ENCODE assay signal across 8 cellular contexts in genomic region chr11:1307998-1308744, GRCh38. TPM values are rescaled to one million over a fixed set of nuclear protein-coding genes. Genes with fewer than 3 reads are reported as not detected.
DNase-seq lines count a peak whose midpoint lies in the region; ATAC-seq, FAIRE-seq and TF ChIP-seq lines count a peak whose summit lies in the region.

No MANE protein-coding gene starts in this region.

- CTCF ChIA-PET in HepG2 (lab: Yijun Ruan, JAX; ENCODE audit: low intra/inter-chr PET ratio, low total read pairs) = no interaction called here

- H2AFZ ChIP-seq in HepG2 (ENCODE audit: low read length) = no peak overlapping the region

- ATAC-seq in left cardiac atrium (no peak), HepG2 (no peak), upper lobe of right lung (no peak)

- H3K4me3 ChIP-seq in cardiac muscle cell (peak overlapping the region; percentile 77), ascending aorta (peak overlapping the region; percentile 98 to 99), HepG2 (replicated peaks in 1 of 3; ENCODE audit: insufficient read depth in 1 of 3, low read depth in 2 of 3, low read length in 3 of 3) (peak overlapping the region; percentile 42 to 94 (median 81); a peak in 5 of 6 replicates), upper lobe of right lung (peak overlapping the region; percentile 89)

- 86% methylated on average over 19 of the region's 21 CpGs for WGBS in HepG2 (ENCODE audit: low lambda C conversion rate)

- POLR2A ChIA-PET in HepG2 (lab: Yijun Ruan, JAX) = no interaction called here

- no peak for TF ChIP-seq EP300 in HepG2 (IDR thresholded peaks at IDR 0.05; ENCODE audit: low read depth in 2 of 2, low read length in 2 of 2)
- TF ChIP-seq EP300 in HepG2 (CRISPR knock-in tag; IDR thresholded peaks at IDR 0.05; ENCODE audit: borderline replicate concordance) = no peak

- peak overlapping the region; percentile 83 for H3K4me2 ChIP-seq in HepG2 (ENCODE audit: low read depth, low read length)

- intact Hi-C loops in left cardiac atrium (cut with DNase I) (no loop called here), ascending aorta (cut with DNase I) (loop anchor here (2.0 to 10.0 kb wide), 3 partner anchors 81 to 207 kb away; partner anchors contain the start of gene BRSK2), HepG2 (cut with micrococcal nuclease; ENCODE audit: unreplicated experiment) (loop anchor here (10.0 kb wide), 1 partner anchor 77 kb away; the partner anchor contains the start of gene BRSK2), upper lobe of right lung (cut with DNase I) (no loop called here)

- H3K79me2 ChIP-seq in HepG2 (ENCODE audit: insufficient read depth, low read length) = peaks cover 54% of the 10 kb centered on the region

- H3K9ac ChIP-seq in HepG2 (ENCODE audit: insufficient read depth, low read depth, low read length) = peak overlapping the region; percentile 78

- FAIRE-seq in HepG2 (lab: Jason Lieb, UNC) (no peak), urothelium cell line (lab: Jason Lieb, UNC) (no peak)

- no peak overlapping the region for H3K27ac ChIP-seq in cardiac muscle cell
- peak overlapping the region in 1 of 2 donors; percentile 92 for H3K27ac ChIP-seq in ascending aorta
- no peak overlapping the region for H3K27ac ChIP-seq in HepG2 (ENCODE audit: extremely low read length, insufficient read depth, low read length)
- H3K27ac ChIP-seq in upper lobe of right lung = peak overlapping the region; percentile 94

- H3K9me3 ChIP-seq in cardiac muscle cell (ENCODE audit: low read depth) = no peaks in the 10 kb centered on the region
- H3K9me3 ChIP-seq in ascending aorta = no peaks in the 10 kb centered on the region
- peaks cover 12% of the 10 kb centered on the region for H3K9me3 ChIP-seq in HepG2 (ENCODE audit: low read length)
- no peaks in the 10 kb centered on the region for H3K9me3 ChIP-seq in upper lobe of right lung

- no peaks in the 10 kb centered on the region for H3K36me3 ChIP-seq in cardiac muscle cell
- H3K36me3 ChIP-seq in ascending aorta = peaks cover 0 to 11% of the 10 kb centered on the region in 2 donors
- peaks cover 3 to 6% of the 10 kb centered on the region in 2 experiments; a peak in 3 of 5 replicates for H3K36me3 ChIP-seq in HepG2 (replicated peaks in 1 of 2; ENCODE audit: control insufficient read depth in 1 of 2, insufficient read depth in 2 of 2, low read length in 2 of 2)
- peaks cover 7% of the 10 kb centered on the region for H3K36me3 ChIP-seq in upper lobe of right lung

- TF ChIP-seq CTCF in cardiac muscle cell (IDR thresholded peaks at IDR 0.05; ENCODE audit: low read depth, low read length) (no peak), ascending aorta (IDR thresholded peaks at IDR 0.05) (no peak), HepG2 (CRISPR knock-in tag; IDR thresholded peaks at IDR 0.05) (no peak), upper lobe of right lung (IDR thresholded peaks at IDR 0.05) (no peak)

- no peaks in the 10 kb centered on the region for H4K20me1 ChIP-seq in HepG2 (ENCODE audit: insufficient read depth, low read length)

- in situ Hi-C loops in HepG2 (cut with HindIII; ENCODE audit: extremely low pct_ligation_motif_present, low pct_unique_long_range_greater_than_20kb) = no loop called here

- no peak for TF ChIP-seq POLR2A in HepG2 (IDR thresholded peaks at IDR 0.05; ENCODE audit: insufficient read depth in 1 of 2, low read depth in 2 of 2, low read length in 2 of 2)

- BruUV-seq in HepG2 (replicated peaks; lab: Mats Ljungman, UMichigan) = TSS peak; percentile 37

- no peak for TF ChIP-seq RAD21 in HepG2 (CRISPR knock-in tag; IDR thresholded peaks at IDR 0.05)

- DNase-seq in cardiac muscle cell (ENCODE audit: low read depth in 1 of 2, low spot score in 1 of 2) (peak in 1 of 2 donors; percentile 16), left cardiac atrium (no peak), ascending aorta (ENCODE audit: low spot score in 2 of 2) (no peak), HepG2 (ENCODE audit: low spot score) (no peak), upper lobe of right lung (no peak), NCI-H1092 (lab: John Stamatoyannopoulos, UW) (no peak), GM19238 (ENCODE audit: insufficient read length, low spot score) (no peak), urothelium cell line (ENCODE audit: low spot score) (no peak)

- peaks cover 16% of the 10 kb centered on the region for H3K4me1 ChIP-seq in cardiac muscle cell (ENCODE audit: low read depth)
- peaks cover 15 to 28% of the 10 kb centered on the region in 2 donors for H3K4me1 ChIP-seq in ascending aorta
- H3K4me1 ChIP-seq in HepG2 (ENCODE audit: insufficient read depth, low read length) = peaks cover 68% of the 10 kb centered on the region
- H3K4me1 ChIP-seq in upper lobe of right lung = peaks cover 53% of the 10 kb centered on the region

- H3K27me3 ChIP-seq in cardiac muscle cell (no peaks in the 10 kb centered on the region), ascending aorta (no peaks in the 10 kb centered on the region), HepG2 (ENCODE audit: control insufficient read depth in 1 of 2, insufficient read depth in 2 of 2, low read length in 2 of 2) (no peaks in the 10 kb centered on the region), upper lobe of right lung (no peaks in the 10 kb centered on the region)

TF ChIP-seq in HepG2, 621 proteins besides CTCF, POLR2A, EP300 and RAD21 (continues in another document):
- TF ChIP-seq HMGXB4 (CRISPR knock-in tag; IDR thresholded peaks at IDR 0.05; ENCODE audit: borderline replicate concordance in 1 of 2, low read depth in 1 of 2) (0 out of 4 replicates have a peak, but pooled peaks of 1 of the 2 experiments have one; percentile 3), MED13 (CRISPR knock-in tag; IDR thresholded peaks at IDR 0.05) (no peak), KLF15 (CRISPR knock-in tag; IDR thresholded peaks at IDR 0.05; ENCODE audit: borderline replicate concordance) (no peak), TBL1XR1 (IDR thresholded peaks at IDR 0.05; ENCODE audit: borderline replicate concordance, low read length, partially characterized antibody) (no peak), RNF2 (conservative IDR thresholded peaks at IDR 0.05; ENCODE audit: low read depth) (no peak)
- TF ChIP-seq, protein P1, sequence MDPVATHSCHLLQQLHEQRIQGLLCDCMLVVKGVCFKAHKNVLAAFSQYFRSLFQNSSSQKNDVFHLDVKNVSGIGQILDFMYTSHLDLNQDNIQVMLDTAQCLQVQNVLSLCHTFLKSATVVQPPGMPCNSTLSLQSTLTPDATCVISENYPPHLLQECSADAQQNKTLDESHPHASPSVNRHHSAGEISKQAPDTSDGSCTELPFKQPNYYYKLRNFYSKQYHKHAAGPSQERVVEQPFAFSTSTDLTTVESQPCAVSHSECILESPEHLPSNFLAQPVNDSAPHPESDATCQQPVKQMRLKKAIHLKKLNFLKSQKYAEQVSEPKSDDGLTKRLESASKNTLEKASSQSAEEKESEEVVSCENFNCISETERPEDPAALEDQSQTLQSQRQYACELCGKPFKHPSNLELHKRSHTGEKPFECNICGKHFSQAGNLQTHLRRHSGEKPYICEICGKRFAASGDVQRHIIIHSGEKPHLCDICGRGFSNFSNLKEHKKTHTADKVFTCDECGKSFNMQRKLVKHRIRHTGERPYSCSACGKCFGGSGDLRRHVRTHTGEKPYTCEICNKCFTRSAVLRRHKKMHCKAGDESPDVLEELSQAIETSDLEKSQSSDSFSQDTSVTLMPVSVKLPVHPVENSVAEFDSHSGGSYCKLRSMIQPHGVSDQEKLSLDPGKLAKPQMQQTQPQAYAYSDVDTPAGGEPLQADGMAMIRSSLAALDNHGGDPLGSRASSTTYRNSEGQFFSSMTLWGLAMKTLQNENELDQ (CRISPR knock-in tag; IDR thresholded peaks at IDR 0.05; ENCODE audit: borderline replicate concordance) = no peak

RNA-seq across cellular contexts. Expression of gene TOLLIP, which starts 1.3 kb away (rescaled TPM):
- total RNA-seq in cardiac muscle cell (34.7 and 39.0 TPM in 2 replicates), left cardiac atrium (10 to 100 TPM; 43.4 to 50.8 TPM), ascending aorta (63.0 TPM), HepG2 (2016; rRNA removed; fragmentation: Illumina TruSeq; extraction: Trizol) (19.4 and 25.9 TPM in 2 replicates), upper lobe of right lung (71.1 TPM)
- polyA plus RNA-seq in cardiac muscle cell (58.7 and 61.8 TPM in 2 replicates), HepG2 (2011; rRNA removed) (44.2 and 47.5 TPM in 2 replicates)
- total RNA-seq in HepG2 (2016; cell fraction: cytosol; rRNA removed; fragmentation: Illumina TruSeq; extraction: Trizol; ENCODE audit: low read depth) = 21.8 and 24.1 TPM in 2 replicates
- total RNA-seq in HepG2 (2016; cell fraction: insoluble cytoplasmic fraction; rRNA removed; fragmentation: Illumina TruSeq; extraction: Trizol) = 18.0 and 24.4 TPM in 2 replicates
- total RNA-seq in HepG2 (2016; cell fraction: membrane; rRNA removed; fragmentation: Illumina TruSeq; extraction: Trizol) = 16.0 and 17.9 TPM in 2 replicates
- total RNA-seq in HepG2 (2016; cell fraction: nucleus; rRNA removed; fragmentation: Illumina TruSeq; extraction: Trizol) = 11.3 and 14.6 TPM in 2 replicates
- 27.1 and 38.7 TPM in 2 replicates for polyA plus RNA-seq in HepG2 (2011; cell fraction: cytosol; rRNA removed)
- polyA plus RNA-seq in HepG2 (2011; cell fraction: nucleus; rRNA removed) = 59.6 and 61.9 TPM in 2 replicates
- polyA plus RNA-seq in HepG2 (2012) = 31.4 and 32.5 TPM in 2 replicates
- 23.1 and 26.1 TPM in 2 replicates for polyA plus RNA-seq in HepG2 (2016; cell fraction: cytosol; fragmentation: Illumina TruSeq; extraction: Trizol; ENCODE audit: low read depth)
- 40.7 and 53.4 TPM in 2 replicates for polyA plus RNA-seq in HepG2 (2016; cell fraction: insoluble cytoplasmic fraction; fragmentation: Illumina TruSeq; extraction: Trizol; ENCODE audit: low read depth)
- polyA plus RNA-seq in HepG2 (2016; cell fraction: membrane; fragmentation: Illumina TruSeq; extraction: Trizol; ENCODE audit: low read depth) = 25.9 and 29.3 TPM in 2 replicates
- polyA plus RNA-seq in HepG2 (2016; cell fraction: nucleus; fragmentation: Illumina TruSeq; extraction: Trizol; ENCODE audit: insufficient read depth, low read depth) = 27.5 and 35.7 TPM in 2 replicates
- 19.2 and 101 TPM in 2 replicates for polyA minus RNA-seq in HepG2 (2011; rRNA and poly(A)+ RNA removed; ENCODE audit: low replicate concordance)
- polyA minus RNA-seq in HepG2 (2011; cell fraction: cytosol; rRNA and poly(A)+ RNA removed) = 14.2 and 15.4 TPM in 2 replicates
- 17.4 and 24.5 TPM in 2 replicates for polyA minus RNA-seq in HepG2 (2011; cell fraction: nucleus; rRNA and poly(A)+ RNA removed)

Comparison
In these comparisons a context has a peak if more than half of its experiments do, and no peak if none do; other contexts are left out.
1. intact Hi-C loops: an anchor here in ascending aorta (2.0 to 10.0 kb wide) and HepG2 (10.0 kb wide); none called in left cardiac atrium and upper lobe of right lung.